Comparison of ENCODE assay signal across 1 cellular context in the genomic region with DNA sequence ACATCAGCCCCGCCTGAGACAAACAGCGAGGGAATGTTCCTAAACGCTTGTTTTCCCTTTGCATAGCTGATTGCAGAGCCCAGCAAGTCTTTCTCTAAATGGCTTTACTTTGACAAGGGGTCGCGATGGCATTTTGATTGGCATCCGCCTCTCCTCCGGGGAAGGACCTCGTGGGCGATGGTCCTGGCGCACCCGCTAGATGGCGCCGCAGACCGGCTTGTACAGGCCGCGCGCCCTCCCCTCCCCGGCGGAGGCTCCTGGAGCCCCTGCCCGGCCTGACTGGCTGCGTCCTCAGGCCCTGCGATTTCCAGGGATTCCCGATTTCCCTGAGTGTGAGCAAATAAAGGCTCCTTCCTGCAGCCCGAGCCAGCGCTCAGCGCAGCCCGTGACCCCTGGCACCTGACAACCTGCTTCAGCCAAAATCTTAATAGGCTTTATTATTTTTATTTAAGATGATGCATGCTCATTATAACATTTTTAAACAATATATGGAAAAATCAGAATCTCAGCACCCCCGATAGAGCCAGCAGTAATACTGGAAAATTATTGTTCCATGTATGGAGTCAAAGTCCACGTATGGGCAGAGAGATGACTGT.
TF ChIP-seq lines count a peak whose summit lies in the region.

No MANE protein-coding gene starts in this region.

TF ChIP-seq in GM23338, 12 proteins besides CTCF, POLR2A, EP300 and RAD21 (continued from another document):
- TF ChIP-seq, protein P1, sequence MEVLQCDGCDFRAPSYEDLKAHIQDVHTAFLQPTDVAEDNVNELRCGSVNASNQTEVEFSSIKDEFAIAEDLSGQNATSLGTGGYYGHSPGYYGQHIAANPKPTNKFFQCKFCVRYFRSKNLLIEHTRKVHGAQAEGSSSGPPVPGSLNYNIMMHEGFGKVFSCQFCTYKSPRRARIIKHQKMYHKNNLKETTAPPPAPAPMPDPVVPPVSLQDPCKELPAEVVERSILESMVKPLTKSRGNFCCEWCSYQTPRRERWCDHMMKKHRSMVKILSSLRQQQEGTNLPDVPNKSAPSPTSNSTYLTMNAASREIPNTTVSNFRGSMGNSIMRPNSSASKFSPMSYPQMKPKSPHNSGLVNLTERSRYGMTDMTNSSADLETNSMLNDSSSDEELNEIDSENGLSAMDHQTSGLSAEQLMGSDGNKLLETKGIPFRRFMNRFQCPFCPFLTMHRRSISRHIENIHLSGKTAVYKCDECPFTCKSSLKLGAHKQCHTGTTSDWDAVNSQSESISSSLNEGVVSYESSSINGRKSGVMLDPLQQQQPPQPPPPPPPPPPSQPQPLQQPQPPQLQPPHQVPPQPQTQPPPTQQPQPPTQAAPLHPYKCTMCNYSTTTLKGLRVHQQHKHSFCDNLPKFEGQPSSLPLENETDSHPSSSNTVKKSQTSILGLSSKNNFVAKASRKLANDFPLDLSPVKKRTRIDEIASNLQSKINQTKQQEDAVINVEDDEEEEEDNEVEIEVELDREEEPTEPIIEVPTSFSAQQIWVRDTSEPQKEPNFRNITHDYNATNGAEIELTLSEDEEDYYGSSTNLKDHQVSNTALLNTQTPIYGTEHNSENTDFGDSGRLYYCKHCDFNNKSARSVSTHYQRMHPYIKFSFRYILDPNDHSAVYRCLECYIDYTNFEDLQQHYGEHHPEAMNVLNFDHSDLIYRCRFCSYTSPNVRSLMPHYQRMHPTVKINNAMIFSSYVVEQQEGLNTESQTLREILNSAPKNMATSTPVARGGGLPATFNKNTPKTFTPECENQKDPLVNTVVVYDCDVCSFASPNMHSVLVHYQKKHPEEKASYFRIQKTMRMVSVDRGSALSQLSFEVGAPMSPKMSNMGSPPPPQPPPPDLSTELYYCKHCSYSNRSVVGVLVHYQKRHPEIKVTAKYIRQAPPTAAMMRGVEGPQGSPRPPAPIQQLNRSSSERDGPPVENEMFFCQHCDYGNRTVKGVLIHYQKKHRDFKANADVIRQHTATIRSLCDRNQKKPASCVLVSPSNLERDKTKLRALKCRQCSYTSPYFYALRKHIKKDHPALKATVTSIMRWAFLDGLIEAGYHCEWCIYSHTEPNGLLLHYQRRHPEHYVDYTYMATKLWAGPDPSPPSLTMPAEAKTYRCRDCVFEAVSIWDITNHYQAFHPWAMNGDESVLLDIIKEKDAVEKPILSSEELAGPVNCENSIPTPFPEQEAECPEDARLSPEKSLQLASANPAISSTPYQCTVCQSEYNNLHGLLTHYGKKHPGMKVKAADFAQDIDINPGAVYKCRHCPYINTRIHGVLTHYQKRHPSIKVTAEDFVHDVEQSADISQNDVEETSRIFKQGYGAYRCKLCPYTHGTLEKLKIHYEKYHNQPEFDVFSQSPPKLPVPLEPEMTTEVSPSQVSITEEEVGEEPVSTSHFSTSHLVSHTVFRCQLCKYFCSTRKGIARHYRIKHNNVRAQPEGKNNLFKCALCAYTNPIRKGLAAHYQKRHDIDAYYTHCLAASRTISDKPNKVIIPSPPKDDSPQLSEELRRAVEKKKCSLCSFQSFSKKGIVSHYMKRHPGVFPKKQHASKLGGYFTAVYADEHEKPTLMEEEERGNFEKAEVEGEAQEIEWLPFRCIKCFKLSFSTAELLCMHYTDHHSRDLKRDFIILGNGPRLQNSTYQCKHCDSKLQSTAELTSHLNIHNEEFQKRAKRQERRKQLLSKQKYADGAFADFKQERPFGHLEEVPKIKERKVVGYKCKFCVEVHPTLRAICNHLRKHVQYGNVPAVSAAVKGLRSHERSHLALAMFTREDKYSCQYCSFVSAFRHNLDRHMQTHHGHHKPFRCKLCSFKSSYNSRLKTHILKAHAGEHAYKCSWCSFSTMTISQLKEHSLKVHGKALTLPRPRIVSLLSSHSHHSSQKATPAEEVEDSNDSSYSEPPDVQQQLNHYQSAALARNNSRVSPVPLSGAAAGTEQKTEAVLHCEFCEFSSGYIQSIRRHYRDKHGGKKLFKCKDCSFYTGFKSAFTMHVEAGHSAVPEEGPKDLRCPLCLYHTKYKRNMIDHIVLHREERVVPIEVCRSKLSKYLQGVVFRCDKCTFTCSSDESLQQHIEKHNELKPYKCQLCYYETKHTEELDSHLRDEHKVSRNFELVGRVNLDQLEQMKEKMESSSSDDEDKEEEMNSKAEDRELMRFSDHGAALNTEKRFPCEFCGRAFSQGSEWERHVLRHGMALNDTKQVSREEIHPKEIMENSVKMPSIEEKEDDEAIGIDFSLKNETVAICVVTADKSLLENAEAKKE (CRISPR knock-in tag; IDR thresholded peaks at IDR 0.05), result no peak
